Comparison of ENCODE assay signal across 16 cellular contexts in the genomic region with DNA sequence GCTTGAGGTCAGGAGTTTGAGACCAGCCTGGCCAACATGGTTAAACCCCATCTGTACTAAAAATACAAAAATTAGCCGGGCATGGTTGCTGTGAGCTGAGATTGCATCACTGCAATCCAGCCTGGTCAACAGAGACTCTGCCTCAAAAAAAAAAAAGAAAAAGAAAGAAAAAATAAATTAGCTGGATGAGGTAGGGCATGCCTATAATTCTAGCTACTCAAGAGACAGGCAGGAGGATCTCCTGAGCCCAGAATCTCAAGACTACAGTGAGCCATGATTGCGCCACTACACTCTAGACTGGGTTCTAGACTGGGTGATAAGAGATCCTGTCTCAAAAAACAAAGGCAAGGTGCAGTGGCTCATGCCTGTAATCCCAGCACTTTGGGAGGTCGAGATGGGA. TPM values are rescaled to one million over a fixed set of nuclear protein-coding genes. Genes with fewer than 3 reads are reported as not detected.
DNase-seq lines count a peak whose midpoint lies in the region; TF ChIP-seq lines count a peak whose summit lies in the region.
"Had no signal": no experiment of that assay in that cellular context is flagged by ENCODE, and none has a peak within 500 bp of the region (broad histone marks: within the 10 kb centered on the region; RNA-seq: fewer than 3 reads in every experiment).

No MANE protein-coding gene starts in this region.

- intact Hi-C loops in posterior vena cava (cut with DNase I) = no loop called here

- DNase-seq in MV-4-11 (lab: John Stamatoyannopoulos, UW) (peak; percentile 22), dedifferentiated amniotic fluid mesenchymal stem cell (ENCODE audit: extremely low spot score) (peak; percentile 29), mesendoderm (peak; percentile 18), NOMO-1 treated with DMSO at 0.1 percent for 48 hours (lab: John Stamatoyannopoulos, UW; ENCODE audit: unreplicated experiment) (no peak), posterior vena cava (ENCODE audit: low spot score) (no peak), COLO829 (ENCODE audit: low spot score) (no peak)
- DNase-seq: activated CD8-positive, alpha-beta memory T cell treated with anti-CD3 and anti-CD28 coated beads, Interleukin-2, amount 10 ng/mL, durations not matched to agents 7 days and 5 days; activated gamma-delta T cell; DMS153; H7; naive thymus-derived CD4-positive, alpha-beta T cell; NCI-H187 treated with DMSO at 0.1 percent for 48 hours; stimulated activated naive CD4-positive, alpha-beta T cell had no signal

- H3K23ac ChIP-seq in mesendoderm (ENCODE audit: low read length) = no peak overlapping the region

- H3K27ac ChIP-seq in DOHH2 (ENCODE audit: low read depth, low read length) = no peak overlapping the region
- no peak overlapping the region for H3K27ac ChIP-seq in mesendoderm (ENCODE audit: low read depth, low read length)
- H3K27ac ChIP-seq: tibial nerve had no signal

- no peak overlapping the region for H2BK5ac ChIP-seq in mesendoderm (ENCODE audit: low read length)

- H2BK15ac ChIP-seq in mesendoderm (replicated peaks; ENCODE audit: low read depth) = no peak overlapping the region

- H3K4me1 ChIP-seq in DOHH2 (ENCODE audit: control insufficient read depth, low read length) (peaks cover 69% of the 10 kb centered on the region), mesendoderm (ENCODE audit: control insufficient read depth, low read depth, low read length) (peaks cover 3% of the 10 kb centered on the region)

- no peak overlapping the region for H4K8ac ChIP-seq in mesendoderm (ENCODE audit: low read depth, low read length)

- H3K9me2 ChIP-seq in DOHH2 (replicated peaks; ENCODE audit: control insufficient read depth, low read length) = no peaks in the 10 kb centered on the region

- no peak overlapping the region for H2AK5ac ChIP-seq in mesendoderm (ENCODE audit: low read length)

- H3K27me3 ChIP-seq in DOHH2 (ENCODE audit: control insufficient read depth, low read length) = no peaks in the 10 kb centered on the region
- H3K27me3 ChIP-seq in mesendoderm (ENCODE audit: insufficient read depth, low read length, poor library complexity) = no peaks in the 10 kb centered on the region
- H3K27me3 ChIP-seq: ascending aorta, tibial nerve had no signal

- no peak overlapping the region for H3K56ac ChIP-seq in mesendoderm (ENCODE audit: low read length)

- no peak overlapping the region for H2BK120ac ChIP-seq in mesendoderm (ENCODE audit: low read depth, low read length)

- H4K5ac ChIP-seq in mesendoderm (ENCODE audit: low read length) = no peak overlapping the region

- H3K4me2 ChIP-seq in DOHH2 (ENCODE audit: low read length) (peak overlapping the region; percentile 39), mesendoderm (ENCODE audit: low read length) (no peak overlapping the region)

- H3K79me2 ChIP-seq in DOHH2 (ENCODE audit: control insufficient read depth, low read length) (peaks cover 99% of the 10 kb centered on the region), mesendoderm (ENCODE audit: control insufficient read depth, insufficient read depth, low read length) (peaks cover 67% of the 10 kb centered on the region)

- no peak overlapping the region for H3K9ac ChIP-seq in mesendoderm (ENCODE audit: low read length)

- no peak for TF ChIP-seq CTCF in DOHH2 (IDR thresholded peaks at IDR 0.05; ENCODE audit: low read depth, low read length, poor library complexity, severe bottlenecking)

- no peaks in the 10 kb centered on the region for H3K9me3 ChIP-seq in DOHH2 (ENCODE audit: control insufficient read depth, insufficient read depth, low read length)
- H3K9me3 ChIP-seq: ascending aorta, tibial nerve had no signal

- H3K36me3 ChIP-seq in DOHH2 (ENCODE audit: control insufficient read depth, low read length) = peaks cover 59% of the 10 kb centered on the region
- H3K36me3 ChIP-seq in mesendoderm (ENCODE audit: control insufficient read depth, insufficient read depth, low read length) = no peaks in the 10 kb centered on the region

- H3K4me3 ChIP-seq in DOHH2 (ENCODE audit: low read length) (no peak overlapping the region), mesendoderm (ENCODE audit: low read length) (no peak overlapping the region)
- H3K4me3 ChIP-seq: ascending aorta, tibial nerve had no signal

- WGBS in mesendoderm (ENCODE audit: extremely low coverage, insufficient coverage, low lambda C conversion rate) = no CpG with 5 or more reads among the region's 3 CpGs

- peaks cover 2% of the 10 kb centered on the region for H3K79me1 ChIP-seq in mesendoderm (ENCODE audit: low read length)

- H3F3A ChIP-seq in DOHH2 (ENCODE audit: control insufficient read depth, insufficient read depth) = peaks cover 21% of the 10 kb centered on the region

- H3K18ac ChIP-seq in mesendoderm (ENCODE audit: low read length) = no peak overlapping the region

- no peak overlapping the region for H3K4ac ChIP-seq in mesendoderm (ENCODE audit: low read depth, low read length)

- H4K20me1 ChIP-seq in DOHH2 (ENCODE audit: control insufficient read depth, insufficient read depth, low read depth, low read length) = peaks cover 21% of the 10 kb centered on the region

RNA-seq across cellular contexts. Expression of a gene that starts 16.9 kb away (rescaled TPM):
- polyA plus RNA-seq in mesendoderm (2013, experiment 1 of 2) = 84.1 TPM
- 84.0 TPM for polyA plus RNA-seq in mesendoderm (2013, experiment 2 of 2)
- 10 to 100 TPM; 60.2 to 62.9 TPM for total RNA-seq in posterior vena cava

Comparison
In these comparisons a context has a peak if more than half of its experiments do, and no peak if none do; other contexts are left out.
1. DNase-seq: peak in MV-4-11 (single experiment), dedifferentiated amniotic fluid mesenchymal stem cell (single experiment) and mesendoderm (single experiment); none in NOMO-1 treated with DMSO at 0.1 percent for 48 hours (single experiment), posterior vena cava (single experiment) and COLO829 (single experiment).